Comparison of ENCODE assay signal across 35 cellular contexts in genomic region chr1:234022302-234022701, GRCh38.
"Had no signal": no experiment of that assay in that cellular context is flagged by ENCODE, and none has a peak within 500 bp of the region (broad histone marks: within the 10 kb centered on the region; RNA-seq: fewer than 3 reads in every experiment).

No MANE protein-coding gene starts in this region.

- H3K36me3 ChIP-seq: MG63 had no signal

- DNase-seq: Karpas-422, Kasumi-1, MG63, MM.1S, MV-4-11, NCI-H1048, NCI-H1092, NCI-H1092 treated with DMSO at 0.1 percent for 48 hours, NCI-H1105, NCI-H1105 treated with DMSO at 0.1 percent for 48 hours, NCI-H1417, NCI-H1417 treated with DMSO at 0.1 percent for 48 hours, NCI-H1436, NCI-H1436 treated with DMSO at 0.1 percent for 48 hours, NCI-H146, NCI-H1694, NCI-H1694 treated with DMSO at 0.1 percent for 48 hours, NCI-H187, NCI-H187 treated with DMSO at 0.1 percent for 48 hours, NCI-H1930, NCI-H2029, NCI-H2029 treated with DMSO at 0.1 percent for 48 hours, NCI-H2081, NCI-H2081 treated with DMSO at 0.1 percent for 48 hours, NCI-H2107, NCI-H2171, NCI-H2171 treated with DMSO at 0.1 percent for 48 hours, NCI-H2227 treated with DMSO at 0.1 percent for 48 hours, NCI-H226, NCI-H345, NCI-H446, NCI-H446 treated with DMSO at 0.1 percent for 48 hours, NCI-H510A, NCI-H510A treated with DMSO at 0.1 percent for 48 hours, NCI-H524 had no signal

- H3K9me3 ChIP-seq: MG63 had no signal

- H3K27me3 ChIP-seq: MG63 had no signal

- H3K4me3 ChIP-seq: MG63 had no signal
